Comparison of ENCODE assay signal across 17 cellular contexts in genomic region chr4:85600501-85600900, GRCh38.
"Had no signal": no experiment of that assay in that cellular context is flagged by ENCODE, and none has a peak within 500 bp of the region (broad histone marks: within the 10 kb centered on the region; RNA-seq: fewer than 3 reads in every experiment).

No MANE protein-coding gene starts in this region.

- H3K27me3 ChIP-seq: colonic mucosa, gastrocnemius medialis, neutrophil, right lobe of liver, suprapubic skin, thyroid gland had no signal

- H3K4me3 ChIP-seq: colonic mucosa, gastrocnemius medialis, left ventricle myocardium inferior, lung, psoas muscle, right lobe of liver, suprapubic skin, thyroid gland had no signal

- DNase-seq: colonic mucosa; dermis blood vessel endothelial cell; erythroblast; gastrocnemius medialis; kidney; left cardiac atrium; left ventricle myocardium inferior; mesendoderm; naive thymus-derived CD8-positive, alpha-beta T cell; psoas muscle; retina; right lobe of liver; stimulated activated naive CD8-positive, alpha-beta T cell treated with anti-CD3 and anti-CD28 coated beads, Interleukin-15, Interleukin-2, amounts not matched to agents 100 U/mL and 50 U/mL, for 24 hours; thyroid gland had no signal

- H3K9me3 ChIP-seq: colonic mucosa, gastrocnemius medialis, left ventricle myocardium inferior, neutrophil, psoas muscle, right lobe of liver, suprapubic skin, thyroid gland had no signal

- H3K27ac ChIP-seq: colonic mucosa, gastrocnemius medialis, left ventricle myocardium inferior, neutrophil, psoas muscle, right lobe of liver, suprapubic skin, thyroid gland had no signal

- H3K36me3 ChIP-seq: colonic mucosa, gastrocnemius medialis, left ventricle myocardium inferior, neutrophil, right lobe of liver, suprapubic skin, thyroid gland had no signal

- H3K4me1 ChIP-seq: colonic mucosa, gastrocnemius medialis, psoas muscle, right lobe of liver, thyroid gland had no signal
